In the genomic region with DNA sequence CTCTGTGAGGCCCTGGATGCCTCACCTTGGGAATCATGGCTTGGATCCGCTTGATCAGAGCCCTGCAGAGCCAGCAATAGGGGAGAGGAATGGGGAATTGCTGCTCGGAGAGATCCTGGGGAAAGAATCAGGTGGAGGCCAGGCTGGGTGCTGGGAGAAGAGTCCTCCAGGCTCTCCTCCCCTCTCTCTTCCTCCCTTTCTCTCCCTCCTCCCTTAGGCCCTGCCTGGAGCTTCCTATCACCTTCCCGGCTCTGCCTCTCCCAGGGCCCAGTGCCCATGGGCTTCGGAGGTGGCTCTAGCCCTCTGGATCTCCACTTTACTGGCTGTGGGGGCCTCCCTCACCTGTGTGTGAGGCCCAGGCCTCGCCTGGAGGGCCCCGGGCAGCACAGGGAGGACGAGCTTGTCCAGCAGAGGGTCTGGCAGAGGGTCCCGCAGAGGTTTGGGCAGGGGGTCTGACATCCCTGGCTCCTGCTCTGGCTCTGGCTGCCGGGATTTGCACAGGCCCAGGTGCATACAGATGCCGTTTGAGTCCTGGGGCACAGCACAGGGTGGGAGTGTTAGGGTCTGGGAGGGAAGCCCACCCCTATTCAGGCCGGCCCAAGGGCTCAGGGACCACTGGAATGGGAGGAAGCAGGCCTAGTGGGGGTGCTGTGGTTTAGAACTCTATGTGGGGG, we compare ENCODE assay signal across 25 cellular contexts. TPM values are rescaled to one million over a fixed set of nuclear protein-coding genes. Genes with fewer than 3 reads are reported as not detected.
DNase-seq lines count a peak whose midpoint lies in the region; ATAC-seq, FAIRE-seq and TF ChIP-seq lines count a peak whose summit lies in the region.
"Had no signal": no experiment of that assay in that cellular context is flagged by ENCODE, and none has a peak within 500 bp of the region (broad histone marks: within the 10 kb centered on the region; RNA-seq: fewer than 3 reads in every experiment).

No MANE protein-coding gene starts in this region.

- TF ChIP-seq EP300 in HepG2 (IDR thresholded peaks at IDR 0.05; ENCODE audit: low read depth in 2 of 2, low read length in 2 of 2) (no peak), HepG2 (CRISPR knock-in tag; IDR thresholded peaks at IDR 0.05; ENCODE audit: borderline replicate concordance) (no peak)

- POLR2A ChIA-PET in HepG2 (lab: Yijun Ruan, JAX) (no interaction called here), OCI-LY7 (lab: Charles Lee) (interaction anchor here (0.6 kb wide), 1 partner anchor 511 kb away, joined by 3 read pairs; no protein-coding TSS in a partner anchor)
- POLR2A ChIA-PET in naive thymus-derived CD8-positive, alpha-beta T cell (lab: Charles Lee): no interaction called here

- H3K9ac ChIP-seq in HepG2 (ENCODE audit: insufficient read depth, low read depth, low read length) (no peak overlapping the region; the same call in 1 of the 2 replicates), neural progenitor cell (no peak overlapping the region)

- 20% methylated on average over 11 of the region's 11 CpGs for WGBS in HepG2 (ENCODE audit: low lambda C conversion rate)
- 81% methylated on average over 8 of the region's 11 CpGs for WGBS in right lobe of liver (ENCODE audit: insufficient coverage, low coverage, low lambda C conversion rate, missing lambda C conversion rate)

- H3K4me3 Mint-ChIP-seq in endothelial cell (ENCODE audit: unreplicated experiment) (no peak overlapping the region), neural progenitor cell (no peak overlapping the region)
- H3K4me3 Mint-ChIP-seq in naive thymus-derived CD8-positive, alpha-beta T cell: no peak overlapping the region
- H3K4me3 Mint-ChIP-seq: CD8-positive, alpha-beta memory T cell had no signal

- H3K9me2 ChIP-seq in OCI-LY7 (ENCODE audit: insufficient read depth, low read length): no peaks in the 10 kb centered on the region

- H3K9me3 ChIP-seq in HepG2 (ENCODE audit: low read length) (no peaks in the 10 kb centered on the region), right lobe of liver (no peaks in the 10 kb centered on the region), neural progenitor cell (ENCODE audit: low read depth) (no peaks in the 10 kb centered on the region), upper lobe of right lung (no peaks in the 10 kb centered on the region), OCI-LY7 (ENCODE audit: low read length) (no peaks in the 10 kb centered on the region)
- H3K9me3 ChIP-seq: MG63 had no signal

- H3K27me3 ChIP-seq in HepG2 (ENCODE audit: control insufficient read depth in 1 of 2, insufficient read depth in 2 of 2, low read length in 2 of 2) (peaks cover 0 to 20% of the 10 kb centered on the region in 2 experiments; a peak in 3 of 5 replicates), right lobe of liver (no peaks in the 10 kb centered on the region), neural progenitor cell (no peaks in the 10 kb centered on the region), upper lobe of right lung (no peaks in the 10 kb centered on the region)
- H3K27me3 ChIP-seq: MG63 had no signal

- intact Hi-C loops in HepG2 (cut with micrococcal nuclease; ENCODE audit: unreplicated experiment): no loop called here
- intact Hi-C loops in right lobe of liver (cut with DNase I): no loop called here
- intact Hi-C loops in upper lobe of right lung (cut with DNase I): no loop called here
- intact Hi-C loops in OCI-LY7 (cut with micrococcal nuclease; ENCODE audit: unreplicated experiment): no loop called here

- H3K79me2 ChIP-seq in HepG2 (ENCODE audit: insufficient read depth, low read length) (no peaks in the 10 kb centered on the region), neural progenitor cell (ENCODE audit: low read depth) (no peaks in the 10 kb centered on the region), OCI-LY7 (ENCODE audit: insufficient read depth, low read depth, low read length) (no peaks in the 10 kb centered on the region)

- peaks cover 25% of the 10 kb centered on the region for H3K4me1 ChIP-seq in HepG2 (ENCODE audit: insufficient read depth, low read length)
- no peaks in the 10 kb centered on the region for H3K4me1 ChIP-seq in right lobe of liver
- H3K4me1 ChIP-seq in neural progenitor cell: no peaks in the 10 kb centered on the region
- peaks cover 25% of the 10 kb centered on the region for H3K4me1 ChIP-seq in upper lobe of right lung
- peaks cover 4% of the 10 kb centered on the region for H3K4me1 ChIP-seq in OCI-LY7 (ENCODE audit: insufficient read depth, low read length, poor library complexity, severe bottlenecking)

- in situ Hi-C loops in HepG2 (cut with HindIII; ENCODE audit: extremely low pct_ligation_motif_present, low pct_unique_long_range_greater_than_20kb): no loop called here

- H3K4me3 ChIP-seq in HepG2 (replicated peaks in 1 of 3; ENCODE audit: insufficient read depth in 1 of 3, low read depth in 2 of 3, low read length in 3 of 3): peak overlapping the region in 1 of 3 experiments; percentile 31; a peak in 1 of 6 replicates
- no peak overlapping the region for H3K4me3 ChIP-seq in right lobe of liver
- no peak overlapping the region for H3K4me3 ChIP-seq in neural progenitor cell
- peak overlapping the region; percentile 47 for H3K4me3 ChIP-seq in upper lobe of right lung
- no peak overlapping the region for H3K4me3 ChIP-seq in OCI-LY7 (ENCODE audit: low read depth, low read length, poor library complexity, severe bottlenecking)
- H3K4me3 ChIP-seq: K562, MG63 had no signal

- FAIRE-seq in HepG2 (lab: Jason Lieb, UNC): no peak
- FAIRE-seq: G401.6, GM12892, K562 had no signal

- DNase-seq in HepG2 (ENCODE audit: low spot score) (no peak), right lobe of liver (no peak), endothelial cell (ENCODE audit: low spot score) (no peak), neural progenitor cell (ENCODE audit: low spot score) (no peak), upper lobe of right lung (no peak), OCI-LY7 (ENCODE audit: low spot score) (no peak)
- no peak for DNase-seq in naive thymus-derived CD8-positive, alpha-beta T cell
- DNase-seq: Calu3; CD8-positive, alpha-beta memory T cell; GOT3; MG63; NCI-H1417 treated with DMSO at 0.1 percent for 48 hours; NCI-H187; NCI-H446; NCI-H526; Right ventricle myocardium superior had no signal

- H3K27ac ChIP-seq in HepG2 (ENCODE audit: extremely low read length, insufficient read depth, low read length) (no peak overlapping the region), right lobe of liver (no peak overlapping the region), neural progenitor cell (no peak overlapping the region), upper lobe of right lung (peak overlapping the region; percentile 92), OCI-LY7 (ENCODE audit: low read depth, low read length, poor library complexity, severe bottlenecking) (no peak overlapping the region)
- H3K27ac ChIP-seq: C4-2B had no signal

- H3K27me3 Mint-ChIP-seq in endothelial cell (ENCODE audit: unreplicated experiment) (peaks cover 22% of the 10 kb centered on the region), neural progenitor cell (ENCODE audit: insufficient read depth, low read depth) (peaks cover 10% of the 10 kb centered on the region)
- peaks cover 0 to 4% (median 0%) of the 10 kb centered on the region in 5 donors for H3K27me3 Mint-ChIP-seq in naive thymus-derived CD8-positive, alpha-beta T cell

- H3K9me3 Mint-ChIP-seq in endothelial cell (ENCODE audit: unreplicated experiment) (no peaks in the 10 kb centered on the region), neural progenitor cell (no peaks in the 10 kb centered on the region)
- no peaks in the 10 kb centered on the region for H3K9me3 Mint-ChIP-seq in naive thymus-derived CD8-positive, alpha-beta T cell
- H3K9me3 Mint-ChIP-seq: CD8-positive, alpha-beta memory T cell had no signal

- TF ChIP-seq POLR2A in HepG2 (IDR thresholded peaks at IDR 0.05; ENCODE audit: insufficient read depth in 1 of 2, low read depth in 2 of 2, low read length in 2 of 2) (no peak), right lobe of liver (IDR thresholded peaks at IDR 0.05) (no peak)

- H2AFZ ChIP-seq in HepG2 (ENCODE audit: low read length) (no peak overlapping the region), neural progenitor cell (replicated peaks) (no peak overlapping the region), OCI-LY7 (ENCODE audit: low read length) (no peak overlapping the region)

- BruUV-seq in HepG2 (replicated peaks; lab: Mats Ljungman, UMichigan): no TSS peak
- BruUV-seq in OCI-LY7 (replicated peaks; lab: Mats Ljungman, UMichigan): no TSS peak

- CTCF ChIA-PET in HepG2 (lab: Yijun Ruan, JAX; ENCODE audit: low intra/inter-chr PET ratio, low total read pairs): no interaction called here
- CTCF ChIA-PET in OCI-LY7 (lab: Charles Lee; ENCODE audit: unreplicated experiment): no interaction called here

- H4K20me1 ChIP-seq in HepG2 (ENCODE audit: insufficient read depth, low read length): no peaks in the 10 kb centered on the region
- no peaks in the 10 kb centered on the region for H4K20me1 ChIP-seq in neural progenitor cell (ENCODE audit: low read depth)
- H4K20me1 ChIP-seq in OCI-LY7 (ENCODE audit: insufficient read depth, low read length): no peaks in the 10 kb centered on the region

- no peaks in the 10 kb centered on the region for H3K36me3 ChIP-seq in HepG2 (replicated peaks in 1 of 2; ENCODE audit: control insufficient read depth in 1 of 2, insufficient read depth in 2 of 2, low read length in 2 of 2)
- H3K36me3 ChIP-seq in right lobe of liver: no peaks in the 10 kb centered on the region
- no peaks in the 10 kb centered on the region for H3K36me3 ChIP-seq in neural progenitor cell
- H3K36me3 ChIP-seq in upper lobe of right lung: peaks cover 22% of the 10 kb centered on the region
- no peaks in the 10 kb centered on the region for H3K36me3 ChIP-seq in OCI-LY7 (ENCODE audit: insufficient read depth, low read length)

- TF ChIP-seq CTCF in HepG2 (CRISPR knock-in tag; IDR thresholded peaks at IDR 0.05) (no peak), right lobe of liver (IDR thresholded peaks at IDR 0.05) (no peak), endothelial cell (IDR thresholded peaks at IDR 0.05; ENCODE audit: unreplicated experiment) (no peak), neural progenitor cell (IDR thresholded peaks at IDR 0.05) (no peak), upper lobe of right lung (IDR thresholded peaks at IDR 0.05) (no peak), OCI-LY7 (conservative IDR thresholded peaks at IDR 0.05; ENCODE audit: low read length) (no peak)

- H3F3A ChIP-seq in neural progenitor cell (ENCODE audit: low read depth): no peaks in the 10 kb centered on the region

- ATAC-seq in HepG2: peak; percentile 34
- no peak for ATAC-seq in right lobe of liver
- no peak for ATAC-seq in upper lobe of right lung
- ATAC-seq in naive thymus-derived CD8-positive, alpha-beta T cell: no peak
- ATAC-seq in HG03469 (IDR thresholded peaks at IDR 0.05; ENCODE audit: unreplicated experiment): no peak
- ATAC-seq: K562 had no signal

- H3K4me2 ChIP-seq in HepG2 (ENCODE audit: low read depth, low read length) (peak overlapping the region; percentile 41), neural progenitor cell (no peak overlapping the region), OCI-LY7 (ENCODE audit: low read length) (no peak overlapping the region)

- H3K27ac Mint-ChIP-seq in endothelial cell (ENCODE audit: unreplicated experiment) (peak overlapping the region; percentile 63), neural progenitor cell (peak overlapping the region; percentile 96)
- no peak overlapping the region for H3K27ac Mint-ChIP-seq in naive thymus-derived CD8-positive, alpha-beta T cell

- H3K36me3 Mint-ChIP-seq in endothelial cell (ENCODE audit: low read depth, unreplicated experiment) (peaks cover 17% of the 10 kb centered on the region), neural progenitor cell (no peaks in the 10 kb centered on the region)
- no peaks in the 10 kb centered on the region for H3K36me3 Mint-ChIP-seq in naive thymus-derived CD8-positive, alpha-beta T cell
- H3K36me3 Mint-ChIP-seq: CD8-positive, alpha-beta memory T cell had no signal

- TF ChIP-seq RAD21 in HepG2 (CRISPR knock-in tag; IDR thresholded peaks at IDR 0.05): no peak

- H3K4me1 Mint-ChIP-seq in endothelial cell (ENCODE audit: unreplicated experiment) (peaks cover 18% of the 10 kb centered on the region), neural progenitor cell (peaks cover 6% of the 10 kb centered on the region)
- H3K4me1 Mint-ChIP-seq in naive thymus-derived CD8-positive, alpha-beta T cell: peaks cover 0 to 7% (median 2%) of the 10 kb centered on the region in 4 donors
- H3K4me1 Mint-ChIP-seq: CD8-positive, alpha-beta memory T cell had no signal

RNA-seq across cellular contexts. Expression of a gene that starts 2.6 kb away (rescaled TPM):
- total RNA-seq in HepG2 (2016; rRNA removed; fragmentation: Illumina TruSeq; extraction: Trizol): not detected in 2 replicates
- not detected in 2 replicates for total RNA-seq in HepG2 (2016; cell fraction: cytosol; rRNA removed; fragmentation: Illumina TruSeq; extraction: Trizol; ENCODE audit: low read depth)
- not detected in 2 replicates for total RNA-seq in HepG2 (2016; cell fraction: insoluble cytoplasmic fraction; rRNA removed; fragmentation: Illumina TruSeq; extraction: Trizol)
- not detected in 2 replicates for total RNA-seq in HepG2 (2016; cell fraction: membrane; rRNA removed; fragmentation: Illumina TruSeq; extraction: Trizol)
- not detected in 2 replicates for total RNA-seq in HepG2 (2016; cell fraction: nucleus; rRNA removed; fragmentation: Illumina TruSeq; extraction: Trizol)
- not detected in 2 replicates for polyA plus RNA-seq in HepG2 (2011; rRNA removed)
- not detected in 2 replicates for polyA plus RNA-seq in HepG2 (2011; cell fraction: cytosol; rRNA removed)
- not detected in 2 replicates for polyA plus RNA-seq in HepG2 (2011; cell fraction: nucleus; rRNA removed)
- polyA plus RNA-seq in HepG2 (2012): not detected in 2 replicates
- polyA plus RNA-seq in HepG2 (2016; cell fraction: cytosol; fragmentation: Illumina TruSeq; extraction: Trizol; ENCODE audit: low read depth): not detected in 2 replicates
- not detected in 2 replicates for polyA plus RNA-seq in HepG2 (2016; cell fraction: insoluble cytoplasmic fraction; fragmentation: Illumina TruSeq; extraction: Trizol; ENCODE audit: low read depth)
- polyA plus RNA-seq in HepG2 (2016; cell fraction: membrane; fragmentation: Illumina TruSeq; extraction: Trizol; ENCODE audit: low read depth): not detected in 2 replicates
- not detected in 2 replicates for polyA plus RNA-seq in HepG2 (2016; cell fraction: nucleus; fragmentation: Illumina TruSeq; extraction: Trizol; ENCODE audit: insufficient read depth, low read depth)
- polyA minus RNA-seq in HepG2 (2011; rRNA and poly(A)+ RNA removed; ENCODE audit: low replicate concordance): not detected in 2 replicates
- polyA minus RNA-seq in HepG2 (2011; cell fraction: cytosol; rRNA and poly(A)+ RNA removed): not detected in 2 replicates
- not detected in 2 replicates for polyA minus RNA-seq in HepG2 (2011; cell fraction: nucleus; rRNA and poly(A)+ RNA removed)
- total RNA-seq in right lobe of liver: 1 to 10 TPM in 1 of 6 experiments, under 1 TPM in 3, not detected in 2; 0.06 to 1.1 (median 0.79) TPM
- not detected for total RNA-seq in endothelial cell (ENCODE audit: unreplicated experiment)
- total RNA-seq in neural progenitor cell (ENCODE audit: low replicate concordance): not detected in 2 replicates
- total RNA-seq in upper lobe of right lung: 14,872 TPM
- not detected in 2 replicates for total RNA-seq in OCI-LY7 (2014; rRNA removed; shearing (Covaris generic))
- total RNA-seq in OCI-LY7 (2022): not detected in 2 replicates
- not detected for total RNA-seq in naive thymus-derived CD8-positive, alpha-beta T cell
- polyA plus RNA-seq in naive thymus-derived CD8-positive, alpha-beta T cell: under 1 TPM in 1 of 3 donors, not detected in 2; 0.06 TPM
- total RNA-seq: A172; Calu3; CD8-positive, alpha-beta memory T cell; Daoy; LHCN-M2 had no signal
- polyA plus RNA-seq: AG04450; CD8-positive, alpha-beta memory T cell had no signal

RNA-seq across cellular contexts. Expression of a gene that starts 28.8 kb away (rescaled TPM):
- not detected in 2 replicates for total RNA-seq in HepG2 (2016; rRNA removed; fragmentation: Illumina TruSeq; extraction: Trizol)
- not detected in 2 replicates for total RNA-seq in HepG2 (2016; cell fraction: cytosol; rRNA removed; fragmentation: Illumina TruSeq; extraction: Trizol; ENCODE audit: low read depth)
- total RNA-seq in HepG2 (2016; cell fraction: insoluble cytoplasmic fraction; rRNA removed; fragmentation: Illumina TruSeq; extraction: Trizol): not detected in 2 replicates
- total RNA-seq in HepG2 (2016; cell fraction: membrane; rRNA removed; fragmentation: Illumina TruSeq; extraction: Trizol): not detected in 2 replicates
- not detected in 2 replicates for total RNA-seq in HepG2 (2016; cell fraction: nucleus; rRNA removed; fragmentation: Illumina TruSeq; extraction: Trizol)
- not detected in 2 replicates for polyA plus RNA-seq in HepG2 (2011; rRNA removed)
- polyA plus RNA-seq in HepG2 (2011; cell fraction: cytosol; rRNA removed): not detected in 2 replicates
- polyA plus RNA-seq in HepG2 (2011; cell fraction: nucleus; rRNA removed): 0.23 TPM in 1 of 2 replicates, not detected in the other
- 0.07 and 0.16 TPM in 2 replicates for polyA plus RNA-seq in HepG2 (2012)
- not detected in 2 replicates for polyA plus RNA-seq in HepG2 (2016; cell fraction: cytosol; fragmentation: Illumina TruSeq; extraction: Trizol; ENCODE audit: low read depth)
- polyA plus RNA-seq in HepG2 (2016; cell fraction: insoluble cytoplasmic fraction; fragmentation: Illumina TruSeq; extraction: Trizol; ENCODE audit: low read depth): not detected in 2 replicates
- not detected in 2 replicates for polyA plus RNA-seq in HepG2 (2016; cell fraction: membrane; fragmentation: Illumina TruSeq; extraction: Trizol; ENCODE audit: low read depth)
- polyA plus RNA-seq in HepG2 (2016; cell fraction: nucleus; fragmentation: Illumina TruSeq; extraction: Trizol; ENCODE audit: insufficient read depth, low read depth): not detected in 2 replicates
- not detected in 2 replicates for polyA minus RNA-seq in HepG2 (2011; rRNA and poly(A)+ RNA removed; ENCODE audit: low replicate concordance)
- polyA minus RNA-seq in HepG2 (2011; cell fraction: cytosol; rRNA and poly(A)+ RNA removed): not detected in 2 replicates
- not detected in 2 replicates for polyA minus RNA-seq in HepG2 (2011; cell fraction: nucleus; rRNA and poly(A)+ RNA removed)
- 1 to 10 TPM in 5 of 6 experiments, under 1 TPM in 1; 0.92 to 3.1 (median 1.6) TPM for total RNA-seq in right lobe of liver
- total RNA-seq in endothelial cell (ENCODE audit: unreplicated experiment): not detected
- total RNA-seq in neural progenitor cell (ENCODE audit: low replicate concordance): 0.65 TPM in 1 of 2 replicates, not detected in the other
- 18.5 TPM for total RNA-seq in upper lobe of right lung
- total RNA-seq in OCI-LY7 (2014; rRNA removed; shearing (Covaris generic)): not detected in 2 replicates
- total RNA-seq in OCI-LY7 (2022): not detected in 2 replicates
- total RNA-seq in naive thymus-derived CD8-positive, alpha-beta T cell: 1 to 10 TPM; 5.3 to 7.3 TPM
- 1,000 to 10,000 TPM in 1 of 3 donors, 10 to 100 TPM in 2; 21.0 to 1,108 (median 35.6) TPM for polyA plus RNA-seq in naive thymus-derived CD8-positive, alpha-beta T cell
- total RNA-seq: A172, Calu3, Daoy, K562, LHCN-M2 had no signal
- polyA plus RNA-seq: AG04450, K562 had no signal

RNA-seq across cellular contexts. Expression of a gene that starts 49.4 kb away (rescaled TPM):
- 63.3 and 80.2 TPM in 2 replicates for total RNA-seq in HepG2 (2016; rRNA removed; fragmentation: Illumina TruSeq; extraction: Trizol)
- total RNA-seq in HepG2 (2016; cell fraction: cytosol; rRNA removed; fragmentation: Illumina TruSeq; extraction: Trizol; ENCODE audit: low read depth): 20.2 and 21.5 TPM in 2 replicates
- 64.7 and 84.8 TPM in 2 replicates for total RNA-seq in HepG2 (2016; cell fraction: insoluble cytoplasmic fraction; rRNA removed; fragmentation: Illumina TruSeq; extraction: Trizol)
- total RNA-seq in HepG2 (2016; cell fraction: membrane; rRNA removed; fragmentation: Illumina TruSeq; extraction: Trizol): 37.2 and 41.8 TPM in 2 replicates
- total RNA-seq in HepG2 (2016; cell fraction: nucleus; rRNA removed; fragmentation: Illumina TruSeq; extraction: Trizol): 43.3 and 49.6 TPM in 2 replicates
- 73.6 and 75.1 TPM in 2 replicates for polyA plus RNA-seq in HepG2 (2011; rRNA removed)
- 52.3 and 54.6 TPM in 2 replicates for polyA plus RNA-seq in HepG2 (2011; cell fraction: cytosol; rRNA removed)
- polyA plus RNA-seq in HepG2 (2011; cell fraction: nucleus; rRNA removed): 71.1 and 77.1 TPM in 2 replicates
- 51.9 and 66.6 TPM in 2 replicates for polyA plus RNA-seq in HepG2 (2012)
- polyA plus RNA-seq in HepG2 (2016; cell fraction: cytosol; fragmentation: Illumina TruSeq; extraction: Trizol; ENCODE audit: low read depth): 21.2 and 23.0 TPM in 2 replicates
- 106 and 107 TPM in 2 replicates for polyA plus RNA-seq in HepG2 (2016; cell fraction: insoluble cytoplasmic fraction; fragmentation: Illumina TruSeq; extraction: Trizol; ENCODE audit: low read depth)
- polyA plus RNA-seq in HepG2 (2016; cell fraction: membrane; fragmentation: Illumina TruSeq; extraction: Trizol; ENCODE audit: low read depth): 36.4 and 40.9 TPM in 2 replicates
- polyA plus RNA-seq in HepG2 (2016; cell fraction: nucleus; fragmentation: Illumina TruSeq; extraction: Trizol; ENCODE audit: insufficient read depth, low read depth): 92.4 and 97.2 TPM in 2 replicates
- 156 and 185 TPM in 2 replicates for polyA minus RNA-seq in HepG2 (2011; rRNA and poly(A)+ RNA removed; ENCODE audit: low replicate concordance)
- 31.4 and 36.2 TPM in 2 replicates for polyA minus RNA-seq in HepG2 (2011; cell fraction: cytosol; rRNA and poly(A)+ RNA removed)
- polyA minus RNA-seq in HepG2 (2011; cell fraction: nucleus; rRNA and poly(A)+ RNA removed): 60.5 and 67.6 TPM in 2 replicates
- total RNA-seq in right lobe of liver: 10 to 100 TPM; 14.7 to 32.8 (median 17.9) TPM
- 64.0 TPM for total RNA-seq in endothelial cell (ENCODE audit: unreplicated experiment)
- total RNA-seq in neural progenitor cell (ENCODE audit: low replicate concordance): 85.3 and 87.3 TPM in 2 replicates
- total RNA-seq in upper lobe of right lung: 37.0 TPM
- 76.2 and 79.8 TPM in 2 replicates for total RNA-seq in OCI-LY7 (2014; rRNA removed; shearing (Covaris generic))
- 74.5 and 83.2 TPM in 2 replicates for total RNA-seq in OCI-LY7 (2022)
- 10 to 100 TPM; 53.0 to 59.5 TPM for total RNA-seq in naive thymus-derived CD8-positive, alpha-beta T cell
- 10 to 100 TPM; 56.4 to 69.3 (median 57.9) TPM for polyA plus RNA-seq in naive thymus-derived CD8-positive, alpha-beta T cell

RNA-seq across cellular contexts. Expression of a gene that starts 53.5 kb away (rescaled TPM):
- total RNA-seq in HepG2 (2016; rRNA removed; fragmentation: Illumina TruSeq; extraction: Trizol) (47.1 and 49.0 TPM in 2 replicates), right lobe of liver (10 to 100 TPM in 5 of 6 experiments, 1 to 10 TPM in 1; 7.6 to 22.7 (median 14.8) TPM), endothelial cell (ENCODE audit: unreplicated experiment) (47.5 TPM), neural progenitor cell (ENCODE audit: low replicate concordance) (31.1 and 47.6 TPM in 2 replicates), upper lobe of right lung (37.9 TPM), OCI-LY7 (2022) (86.2 and 96.1 TPM in 2 replicates)
- total RNA-seq in HepG2 (2016; cell fraction: cytosol; rRNA removed; fragmentation: Illumina TruSeq; extraction: Trizol; ENCODE audit: low read depth): 32.5 and 36.5 TPM in 2 replicates
- 48.7 and 49.6 TPM in 2 replicates for total RNA-seq in HepG2 (2016; cell fraction: insoluble cytoplasmic fraction; rRNA removed; fragmentation: Illumina TruSeq; extraction: Trizol)
- 64.2 and 67.0 TPM in 2 replicates for total RNA-seq in HepG2 (2016; cell fraction: membrane; rRNA removed; fragmentation: Illumina TruSeq; extraction: Trizol)
- total RNA-seq in HepG2 (2016; cell fraction: nucleus; rRNA removed; fragmentation: Illumina TruSeq; extraction: Trizol): 33.2 and 34.7 TPM in 2 replicates
- polyA plus RNA-seq in HepG2 (2011; rRNA removed): 77.4 and 82.8 TPM in 2 replicates
- polyA plus RNA-seq in HepG2 (2011; cell fraction: cytosol; rRNA removed): 32.5 and 38.0 TPM in 2 replicates
- 55.4 and 70.0 TPM in 2 replicates for polyA plus RNA-seq in HepG2 (2011; cell fraction: nucleus; rRNA removed)
- polyA plus RNA-seq in HepG2 (2012): 42.2 and 51.9 TPM in 2 replicates
- 54.3 and 54.6 TPM in 2 replicates for polyA plus RNA-seq in HepG2 (2016; cell fraction: cytosol; fragmentation: Illumina TruSeq; extraction: Trizol; ENCODE audit: low read depth)
- polyA plus RNA-seq in HepG2 (2016; cell fraction: insoluble cytoplasmic fraction; fragmentation: Illumina TruSeq; extraction: Trizol; ENCODE audit: low read depth): 56.4 and 59.2 TPM in 2 replicates
- 69.9 and 70.6 TPM in 2 replicates for polyA plus RNA-seq in HepG2 (2016; cell fraction: membrane; fragmentation: Illumina TruSeq; extraction: Trizol; ENCODE audit: low read depth)
- 76.9 and 78.6 TPM in 2 replicates for polyA plus RNA-seq in HepG2 (2016; cell fraction: nucleus; fragmentation: Illumina TruSeq; extraction: Trizol; ENCODE audit: insufficient read depth, low read depth)
- 73.7 and 82.9 TPM in 2 replicates for polyA minus RNA-seq in HepG2 (2011; rRNA and poly(A)+ RNA removed; ENCODE audit: low replicate concordance)
- 34.4 and 42.2 TPM in 2 replicates for polyA minus RNA-seq in HepG2 (2011; cell fraction: cytosol; rRNA and poly(A)+ RNA removed)
- 35.4 and 43.0 TPM in 2 replicates for polyA minus RNA-seq in HepG2 (2011; cell fraction: nucleus; rRNA and poly(A)+ RNA removed)
- 62.0 and 86.7 TPM in 2 replicates for total RNA-seq in OCI-LY7 (2014; rRNA removed; shearing (Covaris generic))
- total RNA-seq in naive thymus-derived CD8-positive, alpha-beta T cell: 10 to 100 TPM; 86.4 to 95.2 TPM
- 10 to 100 TPM; 15.7 to 21.1 (median 20.4) TPM for polyA plus RNA-seq in naive thymus-derived CD8-positive, alpha-beta T cell

Comparison
In these comparisons a context has a peak if more than half of its experiments do, and no peak if none do; other contexts are left out.
1. H3K27ac Mint-ChIP-seq: peak in endothelial cell (single experiment) and neural progenitor cell (single experiment); none in naive thymus-derived CD8-positive, alpha-beta T cell (0 of 10).
2. RNA of a gene that starts 2.6 kb away (total RNA-seq): 14,872 TPM in upper lobe of right lung (single experiment); 0.06 to 1.1 TPM in right lobe of liver, not detected in HepG2, not detected in endothelial cell (single experiment), not detected in neural progenitor cell, not detected in OCI-LY7 and not detected in naive thymus-derived CD8-positive, alpha-beta T cell; every median in the first group is over 1,000 times any median in the second.